1 cellular context compared by ENCODE assay signal in the genomic region with DNA sequence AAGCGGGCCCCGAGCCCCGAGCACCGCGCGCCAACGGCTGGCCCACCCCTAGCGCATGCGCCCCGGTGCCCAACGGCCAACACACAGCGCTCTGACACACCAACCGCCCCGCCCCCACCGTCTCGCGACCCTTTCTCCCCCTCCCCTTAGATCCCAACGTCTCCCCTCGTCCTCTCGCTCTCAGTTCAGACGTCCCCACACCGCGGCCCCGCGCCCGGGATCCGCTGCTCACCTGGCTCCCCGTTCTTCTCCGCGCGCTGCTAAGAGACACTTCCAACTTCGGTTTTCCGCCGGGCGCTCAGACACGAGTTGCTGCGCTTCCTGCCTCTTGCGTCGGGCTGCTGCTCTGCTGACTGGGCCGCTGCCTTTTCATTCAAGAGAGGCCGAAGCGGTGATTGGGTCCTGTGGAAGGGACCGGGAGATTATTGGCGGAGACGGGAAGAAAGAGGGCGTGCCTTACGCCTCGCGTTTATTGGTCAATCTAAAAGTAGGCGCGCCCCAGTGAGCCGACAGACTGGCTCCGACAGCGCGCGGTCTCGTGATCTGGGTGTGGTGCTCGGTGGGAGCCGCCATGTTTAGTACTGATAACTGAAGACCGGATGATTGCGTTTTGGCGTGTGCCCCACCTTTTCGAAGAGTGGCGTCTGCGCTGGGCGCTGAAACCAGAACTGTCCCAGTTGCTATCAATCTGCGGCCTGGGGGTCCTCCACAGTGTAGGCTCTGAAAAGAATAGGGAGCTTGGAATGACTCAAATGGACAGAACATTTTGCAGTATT.
TF ChIP-seq lines count a peak whose summit lies in the region.

Gene DDX39A, minus strand, starts transcription at position 304 of the 776 bp plus-strand sequence. CDS start 6,121 bp downstream, outside the sequence.

TF ChIP-seq in K562, 482 proteins besides CTCF, POLR2A, EP300 and RAD21 (continued from another document and continues in another):
- TF ChIP-seq, protein P1, sequence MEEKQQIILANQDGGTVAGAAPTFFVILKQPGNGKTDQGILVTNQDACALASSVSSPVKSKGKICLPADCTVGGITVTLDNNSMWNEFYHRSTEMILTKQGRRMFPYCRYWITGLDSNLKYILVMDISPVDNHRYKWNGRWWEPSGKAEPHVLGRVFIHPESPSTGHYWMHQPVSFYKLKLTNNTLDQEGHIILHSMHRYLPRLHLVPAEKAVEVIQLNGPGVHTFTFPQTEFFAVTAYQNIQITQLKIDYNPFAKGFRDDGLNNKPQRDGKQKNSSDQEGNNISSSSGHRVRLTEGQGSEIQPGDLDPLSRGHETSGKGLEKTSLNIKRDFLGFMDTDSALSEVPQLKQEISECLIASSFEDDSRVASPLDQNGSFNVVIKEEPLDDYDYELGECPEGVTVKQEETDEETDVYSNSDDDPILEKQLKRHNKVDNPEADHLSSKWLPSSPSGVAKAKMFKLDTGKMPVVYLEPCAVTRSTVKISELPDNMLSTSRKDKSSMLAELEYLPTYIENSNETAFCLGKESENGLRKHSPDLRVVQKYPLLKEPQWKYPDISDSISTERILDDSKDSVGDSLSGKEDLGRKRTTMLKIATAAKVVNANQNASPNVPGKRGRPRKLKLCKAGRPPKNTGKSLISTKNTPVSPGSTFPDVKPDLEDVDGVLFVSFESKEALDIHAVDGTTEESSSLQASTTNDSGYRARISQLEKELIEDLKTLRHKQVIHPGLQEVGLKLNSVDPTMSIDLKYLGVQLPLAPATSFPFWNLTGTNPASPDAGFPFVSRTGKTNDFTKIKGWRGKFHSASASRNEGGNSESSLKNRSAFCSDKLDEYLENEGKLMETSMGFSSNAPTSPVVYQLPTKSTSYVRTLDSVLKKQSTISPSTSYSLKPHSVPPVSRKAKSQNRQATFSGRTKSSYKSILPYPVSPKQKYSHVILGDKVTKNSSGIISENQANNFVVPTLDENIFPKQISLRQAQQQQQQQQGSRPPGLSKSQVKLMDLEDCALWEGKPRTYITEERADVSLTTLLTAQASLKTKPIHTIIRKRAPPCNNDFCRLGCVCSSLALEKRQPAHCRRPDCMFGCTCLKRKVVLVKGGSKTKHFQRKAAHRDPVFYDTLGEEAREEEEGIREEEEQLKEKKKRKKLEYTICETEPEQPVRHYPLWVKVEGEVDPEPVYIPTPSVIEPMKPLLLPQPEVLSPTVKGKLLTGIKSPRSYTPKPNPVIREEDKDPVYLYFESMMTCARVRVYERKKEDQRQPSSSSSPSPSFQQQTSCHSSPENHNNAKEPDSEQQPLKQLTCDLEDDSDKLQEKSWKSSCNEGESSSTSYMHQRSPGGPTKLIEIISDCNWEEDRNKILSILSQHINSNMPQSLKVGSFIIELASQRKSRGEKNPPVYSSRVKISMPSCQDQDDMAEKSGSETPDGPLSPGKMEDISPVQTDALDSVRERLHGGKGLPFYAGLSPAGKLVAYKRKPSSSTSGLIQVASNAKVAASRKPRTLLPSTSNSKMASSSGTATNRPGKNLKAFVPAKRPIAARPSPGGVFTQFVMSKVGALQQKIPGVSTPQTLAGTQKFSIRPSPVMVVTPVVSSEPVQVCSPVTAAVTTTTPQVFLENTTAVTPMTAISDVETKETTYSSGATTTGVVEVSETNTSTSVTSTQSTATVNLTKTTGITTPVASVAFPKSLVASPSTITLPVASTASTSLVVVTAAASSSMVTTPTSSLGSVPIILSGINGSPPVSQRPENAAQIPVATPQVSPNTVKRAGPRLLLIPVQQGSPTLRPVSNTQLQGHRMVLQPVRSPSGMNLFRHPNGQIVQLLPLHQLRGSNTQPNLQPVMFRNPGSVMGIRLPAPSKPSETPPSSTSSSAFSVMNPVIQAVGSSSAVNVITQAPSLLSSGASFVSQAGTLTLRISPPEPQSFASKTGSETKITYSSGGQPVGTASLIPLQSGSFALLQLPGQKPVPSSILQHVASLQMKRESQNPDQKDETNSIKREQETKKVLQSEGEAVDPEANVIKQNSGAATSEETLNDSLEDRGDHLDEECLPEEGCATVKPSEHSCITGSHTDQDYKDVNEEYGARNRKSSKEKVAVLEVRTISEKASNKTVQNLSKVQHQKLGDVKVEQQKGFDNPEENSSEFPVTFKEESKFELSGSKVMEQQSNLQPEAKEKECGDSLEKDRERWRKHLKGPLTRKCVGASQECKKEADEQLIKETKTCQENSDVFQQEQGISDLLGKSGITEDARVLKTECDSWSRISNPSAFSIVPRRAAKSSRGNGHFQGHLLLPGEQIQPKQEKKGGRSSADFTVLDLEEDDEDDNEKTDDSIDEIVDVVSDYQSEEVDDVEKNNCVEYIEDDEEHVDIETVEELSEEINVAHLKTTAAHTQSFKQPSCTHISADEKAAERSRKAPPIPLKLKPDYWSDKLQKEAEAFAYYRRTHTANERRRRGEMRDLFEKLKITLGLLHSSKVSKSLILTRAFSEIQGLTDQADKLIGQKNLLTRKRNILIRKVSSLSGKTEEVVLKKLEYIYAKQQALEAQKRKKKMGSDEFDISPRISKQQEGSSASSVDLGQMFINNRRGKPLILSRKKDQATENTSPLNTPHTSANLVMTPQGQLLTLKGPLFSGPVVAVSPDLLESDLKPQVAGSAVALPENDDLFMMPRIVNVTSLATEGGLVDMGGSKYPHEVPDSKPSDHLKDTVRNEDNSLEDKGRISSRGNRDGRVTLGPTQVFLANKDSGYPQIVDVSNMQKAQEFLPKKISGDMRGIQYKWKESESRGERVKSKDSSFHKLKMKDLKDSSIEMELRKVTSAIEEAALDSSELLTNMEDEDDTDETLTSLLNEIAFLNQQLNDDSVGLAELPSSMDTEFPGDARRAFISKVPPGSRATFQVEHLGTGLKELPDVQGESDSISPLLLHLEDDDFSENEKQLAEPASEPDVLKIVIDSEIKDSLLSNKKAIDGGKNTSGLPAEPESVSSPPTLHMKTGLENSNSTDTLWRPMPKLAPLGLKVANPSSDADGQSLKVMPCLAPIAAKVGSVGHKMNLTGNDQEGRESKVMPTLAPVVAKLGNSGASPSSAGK (IDR thresholded peaks at IDR 0.05): peak; percentile 86
- TF ChIP-seq OTX1 (CRISPR knock-in tag; IDR thresholded peaks at IDR 0.05) (0 out of 2 replicates have a peak, but pooled peaks have one; percentile 28), ZBTB12 (CRISPR knock-in tag; IDR thresholded peaks at IDR 0.05) (peak; percentile 29; the same call in 1 of the 2 replicates), ZNF592 (IDR thresholded peaks at IDR 0.05) (peak; percentile 87), ZNF282 (CRISPR knock-in tag; IDR thresholded peaks at IDR 0.05) (no peak), ZNF384 (IDR thresholded peaks at IDR 0.05; ENCODE audit: low read depth, low read length) (no peak), ATF7 (IDR thresholded peaks at IDR 0.05) (peak; percentile 80; the same call in 1 of the 2 replicates), BHLHE40 (IDR thresholded peaks at IDR 0.05; ENCODE audit: low read length) (peak; percentile 100), ZNF764 (CRISPR knock-in tag; IDR thresholded peaks at IDR 0.05; ENCODE audit: low read depth) (no peak), ELF1 (tag; IDR thresholded peaks at IDR 0.05) (peak; percentile 81), ZNF12 (CRISPR knock-in tag; IDR thresholded peaks at IDR 0.05) (peak; percentile 70), ELK1 (CRISPR knock-in tag; IDR thresholded peaks at IDR 0.05) (no peak), RNF2 (IDR thresholded peaks at IDR 0.05) (peak; percentile 38; the same call in 1 of the 2 replicates), SMAD4 (CRISPR knock-in tag; conservative IDR thresholded peaks at IDR 0.05) (peak; percentile 93), TAF7 (tag; IDR thresholded peaks at IDR 0.05) (peak; percentile 63), EP400 (IDR thresholded peaks at IDR 0.05) (peak; percentile 99), SETDB1 (IDR thresholded peaks at IDR 0.05; ENCODE audit: low read length) (no peak), ESRRA (IDR thresholded peaks at IDR 0.05; ENCODE audit: borderline replicate concordance, low read depth) (peak; percentile 50; the same call in 1 of the 2 replicates), NR4A1 (CRISPR knock-in tag; IDR thresholded peaks at IDR 0.05) (no peak), NR4A1 (tag; IDR thresholded peaks at IDR 0.05) (no peak), KDM5B (IDR thresholded peaks at IDR 0.05; ENCODE audit: insufficient replicate concordance, low read depth, low read length) (peak; percentile 63), FOXK1 (CRISPR knock-in tag; IDR thresholded peaks at IDR 0.05; ENCODE audit: borderline replicate concordance) (no peak), HDAC1 (IDR thresholded peaks at IDR 0.05) (peak in 1 of 2 experiments; percentile 99; a peak in 2 of 4 replicates), GTF2A2 (tag; IDR thresholded peaks at IDR 0.05) (no peak), ZBED1 (IDR thresholded peaks at IDR 0.05) (peak; percentile 63; the same call in 1 of the 2 replicates), THAP12 (CRISPR knock-in tag; IDR thresholded peaks at IDR 0.05) (no peak; the same call in 1 of the 2 replicates), CHD2 (IDR thresholded peaks at IDR 0.05; ENCODE audit: low read depth, low read length) (peak; percentile 87), HEY1 (CRISPR knock-in tag; IDR thresholded peaks at IDR 0.05; ENCODE audit: borderline replicate concordance) (no peak), CXXC5 (CRISPR knock-in tag; IDR thresholded peaks at IDR 0.05) (peak; percentile 93), MCM5 (IDR thresholded peaks at IDR 0.05; ENCODE audit: low read depth) (no peak), ZNF253 (CRISPR knock-in tag; conservative IDR thresholded peaks at IDR 0.05) (no peak), DPF2 (IDR thresholded peaks at IDR 0.05) (peak; percentile 78; the same call in 1 of the 2 replicates), HCFC1 (IDR thresholded peaks at IDR 0.05; ENCODE audit: low read depth, low read length) (peak; percentile 52), MEIS2 (IDR thresholded peaks at IDR 0.05; ENCODE audit: partially characterized antibody) (peak; percentile 66)
- TF ChIP-seq, protein P2, sequence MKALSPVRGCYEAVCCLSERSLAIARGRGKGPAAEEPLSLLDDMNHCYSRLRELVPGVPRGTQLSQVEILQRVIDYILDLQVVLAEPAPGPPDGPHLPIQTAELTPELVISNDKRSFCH (CRISPR knock-in tag; IDR thresholded peaks at IDR 0.05): no peak
- TF ChIP-seq, protein P2 (tag; IDR thresholded peaks at IDR 0.05): no peak
- TF ChIP-seq, protein P3, sequence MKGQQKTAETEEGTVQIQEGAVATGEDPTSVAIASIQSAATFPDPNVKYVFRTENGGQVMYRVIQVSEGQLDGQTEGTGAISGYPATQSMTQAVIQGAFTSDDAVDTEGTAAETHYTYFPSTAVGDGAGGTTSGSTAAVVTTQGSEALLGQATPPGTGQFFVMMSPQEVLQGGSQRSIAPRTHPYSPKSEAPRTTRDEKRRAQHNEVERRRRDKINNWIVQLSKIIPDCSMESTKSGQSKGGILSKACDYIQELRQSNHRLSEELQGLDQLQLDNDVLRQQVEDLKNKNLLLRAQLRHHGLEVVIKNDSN (CRISPR knock-in tag; IDR thresholded peaks at IDR 0.05): peak; percentile 86
